ENCODE assay signal across 23 cellular contexts in the genomic region with DNA sequence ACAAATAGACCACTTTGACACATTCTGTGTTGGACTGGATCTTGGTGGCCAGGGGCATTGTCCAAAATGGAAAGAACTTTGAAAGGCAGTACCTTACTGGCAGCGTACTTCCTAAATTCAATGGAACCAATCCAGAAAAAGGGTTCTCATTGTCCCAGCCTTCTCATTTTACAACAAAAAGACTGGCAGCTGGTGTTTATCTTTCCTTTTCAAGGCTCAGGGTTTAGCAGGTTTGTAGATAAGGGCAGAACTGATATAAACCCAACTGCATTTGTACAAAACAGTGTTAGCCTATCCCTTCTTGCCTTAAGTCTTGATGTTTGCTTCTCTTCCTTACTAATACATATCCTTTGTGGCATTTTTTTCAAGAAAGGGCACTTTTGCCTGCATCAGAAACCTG. TPM values are rescaled to one million over a fixed set of nuclear protein-coding genes. Genes with fewer than 3 reads are reported as not detected.
DNase-seq lines count a peak whose midpoint lies in the region; ATAC-seq and TF ChIP-seq lines count a peak whose summit lies in the region.
"Had no signal": no experiment of that assay in that cellular context is flagged by ENCODE, and none has a peak within 500 bp of the region (broad histone marks: within the 10 kb centered on the region; RNA-seq: fewer than 3 reads in every experiment).

No MANE protein-coding gene starts in this region.

- no peaks in the 10 kb centered on the region for H3K9me3 Mint-ChIP-seq in activated naive CD4-positive, alpha-beta T cell treated with anti-CD3 and anti-CD28 coated beads for 36 hours
- no peaks in the 10 kb centered on the region for H3K9me3 Mint-ChIP-seq in H9
- H3K9me3 Mint-ChIP-seq: immature natural killer cell, nephron progenitor cell had no signal

- H3K23me2 ChIP-seq in H9 (ENCODE audit: insufficient read length, low read depth, low read length, poor library complexity, severe bottlenecking), result no peaks in the 10 kb centered on the region

- H4K91ac ChIP-seq in H9 (ENCODE audit: insufficient read length, low read depth, low read length), result no peak overlapping the region

- no peaks in the 10 kb centered on the region for H3K9me2 ChIP-seq in hepatocyte (replicated peaks; ENCODE audit: insufficient read depth)

- CTCF ChIA-PET in activated naive CD4-positive, alpha-beta T cell treated with anti-CD3 and anti-CD28 coated beads for 36 hours (lab: Charles Lee), result interaction anchor here (0.9 kb wide), 1 partner anchor 82 kb away, joined by 3 read pairs; no protein-coding TSS in a partner anchor

- no peak overlapping the region for H3K56ac ChIP-seq in H9 (ENCODE audit: insufficient read length, low read depth, low read length)

- H3K9me3 ChIP-seq in hepatocyte (ENCODE audit: low read depth), result no peaks in the 10 kb centered on the region
- no peaks in the 10 kb centered on the region for H3K9me3 ChIP-seq in H9 (ENCODE audit: control insufficient read depth, low read depth, low read length)
- H3K9me3 ChIP-seq: HAP-1, heart left ventricle, SJCRH30, transverse colon had no signal

- no peaks in the 10 kb centered on the region for H3K79me1 ChIP-seq in H9 (ENCODE audit: insufficient read depth, low read depth, low read length, poor library complexity, severe bottlenecking)

- WGBS in hepatocyte (ENCODE audit: low lambda C conversion rate, missing lambda C conversion rate), result 61% methylated on average over 1 of the region's 1 CpG
- no CpG with 5 or more reads among the region's 1 CpG for WGBS in H9 (ENCODE audit: extremely low coverage, insufficient read length, low lambda C conversion rate)

- no peak overlapping the region for H3K27ac Mint-ChIP-seq in activated naive CD4-positive, alpha-beta T cell treated with anti-CD3 and anti-CD28 coated beads for 36 hours
- H3K27ac Mint-ChIP-seq in H9, result 0 out of 7 replicates have a peak overlapping the region, but pooled peaks of 1 of the 3 experiments have one; percentile 54
- H3K27ac Mint-ChIP-seq: activated naive CD8-positive, alpha-beta T cell treated with anti-CD3 and anti-CD28 coated beads, Interleukin-2, amount 50 U/mL, for 24 hours; immature natural killer cell; nephron progenitor cell had no signal

- no peak for ATAC-seq in GM21825 (IDR thresholded peaks at IDR 0.05; ENCODE audit: unreplicated experiment)
- ATAC-seq: activated naive CD8-positive, alpha-beta T cell treated with anti-CD3 and anti-CD28 coated beads, Interleukin-2, amount 50 U/mL, for 24 hours; heart left ventricle; left ventricle myocardium superior; stimulated activated naive CD8-positive, alpha-beta T cell treated with anti-CD3 and anti-CD28 coated beads, Interleukin-15, Interleukin-2, amounts not matched to agents 100 U/mL and 50 U/mL, for 24 hours had no signal

- no peak overlapping the region for H3K4ac ChIP-seq in H9 (ENCODE audit: low read depth, low read length)

- H2BK5ac ChIP-seq in H9 (ENCODE audit: insufficient read length, low read length), result no peak overlapping the region

- intact Hi-C loops in activated naive CD4-positive, alpha-beta T cell treated with anti-CD3 and anti-CD28 coated beads for 36 hours (cut with micrococcal nuclease), result no loop called here

- H3K4me1 ChIP-seq in hepatocyte (ENCODE audit: insufficient read depth) (peaks cover 6% of the 10 kb centered on the region), H9 (ENCODE audit: insufficient read depth, low read length) (no peaks in the 10 kb centered on the region)
- H3K4me1 ChIP-seq: HAP-1 had no signal

- no peaks in the 10 kb centered on the region for H3K27me3 Mint-ChIP-seq in activated naive CD4-positive, alpha-beta T cell treated with anti-CD3 and anti-CD28 coated beads for 36 hours (ENCODE audit: low read depth)
- H3K27me3 Mint-ChIP-seq in H9 (ENCODE audit: low read depth), result no peaks in the 10 kb centered on the region
- H3K27me3 Mint-ChIP-seq: activated naive CD8-positive, alpha-beta T cell treated with anti-CD3 and anti-CD28 coated beads, Interleukin-2, amount 50 U/mL, for 24 hours had no signal

- H3K36me3 ChIP-seq in hepatocyte (replicated peaks; ENCODE audit: insufficient read depth, low read depth), result no peaks in the 10 kb centered on the region
- H3K36me3 ChIP-seq: HAP-1, SJCRH30, transverse colon had no signal

- H3K36me3 Mint-ChIP-seq in activated naive CD4-positive, alpha-beta T cell treated with anti-CD3 and anti-CD28 coated beads for 36 hours (ENCODE audit: low read depth), result peaks cover 9% of the 10 kb centered on the region
- H3K36me3 Mint-ChIP-seq in H9 (ENCODE audit: insufficient read depth in 1 of 3, low read depth in 3 of 3), result peaks cover 0 to 5% (median 2%) of the 10 kb centered on the region in 3 experiments; a peak in 4 of 7 replicates

- TF ChIP-seq CTCF in hepatocyte (IDR thresholded peaks at IDR 0.05; ENCODE audit: poor library complexity) (no peak), H9 (conservative IDR thresholded peaks at IDR 0.05) (no peak)

- DNase-seq in DMS 273 treated with DMSO at 0.1 percent for 48 hours (lab: John Stamatoyannopoulos, UW) (peak; percentile 68), HUDEP-2 (lab: John Stamatoyannopoulos, UW; ENCODE audit: unreplicated experiment in 76 of 76) (peak in 40 of 76 experiments; percentile 4 to 87 (median 64)), NCI-H774 (lab: John Stamatoyannopoulos, UW) (peak; percentile 58), hepatocyte (ENCODE audit: low spot score) (no peak), H9 (no peak)
- DNase-seq in activated naive CD4-positive, alpha-beta T cell treated with anti-CD3 and anti-CD28 coated beads for 36 hours, result no peak
- DNase-seq: activated CD4-positive, alpha-beta T cell treated with anti-CD3 and anti-CD28 coated beads, Interleukin-2, amount 50 U/mL, for 1 hour; activated naive CD8-positive, alpha-beta T cell treated with anti-CD3 and anti-CD28 coated beads, Interleukin-2, amount 50 U/mL, for 24 hours; heart left ventricle; immature natural killer cell; left ventricle myocardium superior; NCI-H1436 treated with DMSO at 0.1 percent for 48 hours; NCI-H526 treated with DMSO at 0.1 percent for 48 hours; nephron progenitor cell; PC-9; posterior cingulate gyrus; stimulated activated CD4-positive, alpha-beta T cell treated with anti-CD3 and anti-CD28 coated beads, Interleukin-2, amount 100 ng/mL, for 24 hours; stimulated activated naive CD8-positive, alpha-beta T cell treated with anti-CD3 and anti-CD28 coated beads, Interleukin-15, Interleukin-2, amounts not matched to agents 100 U/mL and 50 U/mL, for 24 hours; T-helper 1 cell; transverse colon had no signal

- no peak overlapping the region for H4K8ac ChIP-seq in H9 (replicated peaks; ENCODE audit: insufficient read length, low read depth, low read length)

- H2BK15ac ChIP-seq in H9 (ENCODE audit: low read depth, low read length), result no peak overlapping the region

- peak overlapping the region; percentile 44 for H3K27ac ChIP-seq in hepatocyte
- H3K27ac ChIP-seq in H9 (ENCODE audit: insufficient read length, low read depth, low read length), result no peak overlapping the region
- H3K27ac ChIP-seq: heart left ventricle, PC-9, SJCRH30, transverse colon had no signal

- H3K4me2 ChIP-seq in hepatocyte, result peak overlapping the region; percentile 45
- no peak overlapping the region for H3K4me2 ChIP-seq in H9 (ENCODE audit: insufficient read depth, insufficient read length, low read length)
- H3K4me2 ChIP-seq: PC-9 had no signal

- peaks cover 31% of the 10 kb centered on the region for H3K4me1 Mint-ChIP-seq in activated naive CD4-positive, alpha-beta T cell treated with anti-CD3 and anti-CD28 coated beads for 36 hours (ENCODE audit: low read depth)
- H3K4me1 Mint-ChIP-seq in H9, result peaks cover 3 to 7% of the 10 kb centered on the region in 2 experiments; a peak in 3 of 4 replicates

- no peak overlapping the region for H2BK120ac ChIP-seq in H9 (ENCODE audit: low read depth, low read length, poor library complexity, severe bottlenecking)

- H3K27me3 ChIP-seq in hepatocyte (no peaks in the 10 kb centered on the region), H9 (ENCODE audit: insufficient read depth, low read length) (no peaks in the 10 kb centered on the region)
- H3K27me3 ChIP-seq: heart left ventricle, SJCRH30, transverse colon had no signal

- H3T11ph ChIP-seq in H9 (ENCODE audit: low read length), result no peak overlapping the region

- H3K18ac ChIP-seq in H9 (ENCODE audit: insufficient read length, low read depth, low read length), result no peak overlapping the region

- no peak overlapping the region for H2BK20ac ChIP-seq in H9 (ENCODE audit: low read depth, low read length, poor library complexity, severe bottlenecking)

- no peak overlapping the region for H2AK5ac ChIP-seq in H9 (ENCODE audit: insufficient read length, low read length)

- no peak overlapping the region for H3K23ac ChIP-seq in H9 (ENCODE audit: insufficient read length, low read depth, low read length)

- H4K5ac ChIP-seq in H9 (ENCODE audit: insufficient read length, low read depth, low read length), result no peak overlapping the region

- no peak overlapping the region for H3K9ac ChIP-seq in H9 (ENCODE audit: extremely low read depth, insufficient read length, low read length)

- H3K79me2 ChIP-seq in hepatocyte (peaks cover 9% of the 10 kb centered on the region), H9 (ENCODE audit: insufficient read depth, low read length) (no peaks in the 10 kb centered on the region)

- no peak overlapping the region for H3K4me3 ChIP-seq in hepatocyte
- H3K4me3 ChIP-seq: HAP-1, heart left ventricle, PC-9, SJCRH30, transverse colon had no signal

- H3K4me3 Mint-ChIP-seq in activated naive CD4-positive, alpha-beta T cell treated with anti-CD3 and anti-CD28 coated beads for 36 hours, result no peak overlapping the region
- no peak overlapping the region for H3K4me3 Mint-ChIP-seq in H9
- H3K4me3 Mint-ChIP-seq: activated naive CD8-positive, alpha-beta T cell treated with anti-CD3 and anti-CD28 coated beads, Interleukin-2, amount 50 U/mL, for 24 hours; immature natural killer cell; nephron progenitor cell had no signal

- H4K20me1 ChIP-seq in hepatocyte (ENCODE audit: insufficient read depth, poor library complexity, severe bottlenecking) (no peaks in the 10 kb centered on the region), H9 (ENCODE audit: control insufficient read depth, insufficient read depth, insufficient read length) (no peaks in the 10 kb centered on the region)

- no peak overlapping the region for H2AFZ ChIP-seq in hepatocyte
- no peak overlapping the region for H2AFZ ChIP-seq in H9 (ENCODE audit: low read length)
- H2AFZ ChIP-seq: PC-9 had no signal

- H3K14ac ChIP-seq in H9 (ENCODE audit: insufficient read depth, low read length), result no peak overlapping the region

- no peak overlapping the region for H2BK12ac ChIP-seq in H9 (ENCODE audit: insufficient read length, low read depth, low read length)

RNA-seq across cellular contexts. Expression of a gene that starts 7.7 kb away (rescaled TPM):
- total RNA-seq in hepatocyte (6.1 and 7.0 TPM in 2 replicates), H9 (2021) (2.5 and 3.7 TPM in 2 replicates)
- polyA plus RNA-seq in hepatocyte, result 6.1 and 6.9 TPM in 2 replicates
- 1 to 10 TPM; 8.3 to 9.4 TPM for total RNA-seq in activated naive CD4-positive, alpha-beta T cell treated with anti-CD3 and anti-CD28 coated beads for 36 hours

RNA-seq across cellular contexts. Expression of a gene that starts 8.2 kb away (rescaled TPM):
- 46.4 and 48.6 TPM in 2 replicates for total RNA-seq in hepatocyte
- polyA plus RNA-seq in hepatocyte, result 28.0 and 45.5 TPM in 2 replicates
- 10 to 100 TPM; 56.9 to 62.6 TPM for total RNA-seq in activated naive CD4-positive, alpha-beta T cell treated with anti-CD3 and anti-CD28 coated beads for 36 hours
- total RNA-seq in H9 (2021), result 24.4 and 26.4 TPM in 2 replicates

RNA-seq across cellular contexts. Expression of a gene that starts 14.1 kb away (rescaled TPM):
- 24.8 and 28.2 TPM in 2 replicates for total RNA-seq in hepatocyte
- polyA plus RNA-seq in hepatocyte, result 19.4 and 24.1 TPM in 2 replicates
- 10 to 100 TPM; 10.9 to 11.1 TPM for total RNA-seq in activated naive CD4-positive, alpha-beta T cell treated with anti-CD3 and anti-CD28 coated beads for 36 hours
- 17.3 and 18.4 TPM in 2 replicates for total RNA-seq in H9 (2021)

Comparison
In these comparisons a context has a peak if more than half of its experiments do, and no peak if none do; other contexts are left out.
1. DNase-seq: peak in DMS 273 treated with DMSO at 0.1 percent for 48 hours (single experiment), HUDEP-2 (40 of 76) and NCI-H774 (single experiment); none in hepatocyte (single experiment), activated naive CD4-positive, alpha-beta T cell treated with anti-CD3 and anti-CD28 coated beads for 36 hours (single experiment) and H9 (single experiment).